In the genomic region with DNA sequence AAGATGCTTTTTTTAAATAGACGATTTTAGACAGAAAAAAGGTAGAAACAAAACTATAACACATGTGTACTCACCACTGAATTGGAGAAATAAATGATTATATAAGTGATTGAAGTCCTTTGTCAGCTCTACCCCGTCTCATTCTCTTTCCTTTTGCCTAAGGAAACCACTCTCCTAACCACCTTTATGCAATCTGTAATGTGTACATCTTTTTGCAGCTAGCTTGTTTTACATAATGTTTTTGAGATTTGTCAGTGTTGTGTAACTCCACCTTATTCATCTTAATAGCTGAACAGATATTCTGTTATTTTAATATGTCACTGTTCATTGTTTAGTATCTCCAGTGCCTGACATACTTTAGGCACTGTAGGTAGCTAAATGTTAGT, we compare ENCODE assay signal across 8 cellular contexts. TPM values are rescaled to one million over a fixed set of nuclear protein-coding genes. Genes with fewer than 3 reads are reported as not detected.
DNase-seq lines count a peak whose midpoint lies in the region; ATAC-seq, FAIRE-seq and TF ChIP-seq lines count a peak whose summit lies in the region.

No MANE protein-coding gene starts in this region.

- H3K27me3 ChIP-seq in BJ (ENCODE audit: control insufficient read depth, insufficient read depth, low read length), result no peaks in the 10 kb centered on the region

- ATAC-seq in naive thymus-derived CD8-positive, alpha-beta T cell, result peak; percentile 5
- ATAC-seq in GM21786 (IDR thresholded peaks at IDR 0.05; ENCODE audit: unreplicated experiment) (no peak), HG02798 (IDR thresholded peaks at IDR 0.05; ENCODE audit: poor library complexity, unreplicated experiment) (no peak), HG02970 (IDR thresholded peaks at IDR 0.05; ENCODE audit: low FRiP score, unreplicated experiment) (no peak)

- peaks cover 0 to 2% (median 0%) of the 10 kb centered on the region in 5 donors for H3K27me3 Mint-ChIP-seq in naive thymus-derived CD8-positive, alpha-beta T cell

- peak overlapping the region; percentile 92 to 99 (median 96) for H3K4me3 Mint-ChIP-seq in naive thymus-derived CD8-positive, alpha-beta T cell

- H3K36me3 ChIP-seq in BJ (ENCODE audit: control insufficient read depth, insufficient read depth, low read length), result no peaks in the 10 kb centered on the region

- FAIRE-seq in colon (lab: Jason Lieb, UNC), result peak; percentile 36

- H3K4me1 Mint-ChIP-seq in naive thymus-derived CD8-positive, alpha-beta T cell, result peaks cover 25 to 44% (median 40%) of the 10 kb centered on the region in 4 donors

- CTCF ChIA-PET in BJ (lab: Yijun Ruan, JAX), result interaction anchor here (0.9 kb wide), 2 partner anchors 13 to 28 kb away, joined by 3 to 4 read pairs; no protein-coding TSS in a partner anchor

- H3K9me3 Mint-ChIP-seq in naive thymus-derived CD8-positive, alpha-beta T cell, result no peaks in the 10 kb centered on the region

- TF ChIP-seq CTCF in BJ (IDR thresholded peaks at IDR 0.05; ENCODE audit: insufficient read depth, low read depth, low read length), result no peak

- H3K4me3 ChIP-seq in BJ (ENCODE audit: low read depth, low read length), result peak overlapping the region; percentile 56

- DNase-seq in BJ (ENCODE audit: low read depth), result no peak
- DNase-seq in NAMALWA (ENCODE audit: low spot score), result peak; percentile 46
- no peak for DNase-seq in naive thymus-derived CD8-positive, alpha-beta T cell
- DNase-seq in NCI-H187 (lab: John Stamatoyannopoulos, UW), result no peak

- POLR2A ChIA-PET in BJ (lab: Charles Lee), result interaction anchor here (0.6 kb wide), 1 partner anchor 195 kb away, joined by 3 read pairs; no protein-coding TSS in a partner anchor
- POLR2A ChIA-PET in naive thymus-derived CD8-positive, alpha-beta T cell (lab: Charles Lee), result interaction anchor here (0.5 to 2.9 kb wide), 8 partner anchors 12 to 680 kb away, joined by 3 to 37 read pairs (median 4); partner anchors contain the start of genes BST1, CPEB2 and FBXL5

- H3K36me3 Mint-ChIP-seq in naive thymus-derived CD8-positive, alpha-beta T cell, result peaks cover 0 to 20% (median 16%) of the 10 kb centered on the region in 3 donors

- H3K27ac Mint-ChIP-seq in naive thymus-derived CD8-positive, alpha-beta T cell, result peak overlapping the region; percentile 94 to 99 (median 98)

RNA-seq across cellular contexts. Expression of gene FAM200B, which starts 0.7 kb away (rescaled TPM):
- 19.5 and 29.0 TPM in 2 replicates for polyA plus RNA-seq in BJ (2011; rRNA removed)
- 2.6 and 3.9 TPM in 2 replicates for polyA minus RNA-seq in BJ (2011; rRNA and poly(A)+ RNA removed)
- total RNA-seq in naive thymus-derived CD8-positive, alpha-beta T cell, result 10 to 100 TPM; 31.0 to 38.5 TPM
- polyA plus RNA-seq in naive thymus-derived CD8-positive, alpha-beta T cell, result 10 to 100 TPM; 80.6 to 92.0 (median 81.3) TPM

RNA-seq across cellular contexts. Expression of gene BST1, which starts 20.5 kb away (rescaled TPM):
- polyA plus RNA-seq in BJ (2011; rRNA removed), result 38.5 and 39.1 TPM in 2 replicates
- polyA minus RNA-seq in BJ (2011; rRNA and poly(A)+ RNA removed), result 3.3 and 5.8 TPM in 2 replicates
- total RNA-seq in naive thymus-derived CD8-positive, alpha-beta T cell, result under 1 TPM; 0.42 to 0.49 TPM
- under 1 TPM; 0.23 to 0.49 (median 0.35) TPM for polyA plus RNA-seq in naive thymus-derived CD8-positive, alpha-beta T cell

RNA-seq across cellular contexts. Expression of gene FBXL5, which starts 27.2 kb away (rescaled TPM):
- polyA plus RNA-seq in BJ (2011; rRNA removed), result 20.5 and 43.8 TPM in 2 replicates
- polyA minus RNA-seq in BJ (2011; rRNA and poly(A)+ RNA removed), result 35.1 and 38.2 TPM in 2 replicates
- total RNA-seq in naive thymus-derived CD8-positive, alpha-beta T cell, result 10 to 100 TPM; 65.7 to 73.0 TPM
- polyA plus RNA-seq in naive thymus-derived CD8-positive, alpha-beta T cell, result 100 to 1,000 TPM in 2 of 3 donors, 10 to 100 TPM in 1; 96.1 to 113 (median 101) TPM

Comparison
In these comparisons a context has a peak if more than half of its experiments do, and no peak if none do; other contexts are left out.
1. ATAC-seq: peak in naive thymus-derived CD8-positive, alpha-beta T cell (2 of 2); none in GM21786 (single experiment), HG02798 (single experiment) and HG02970 (single experiment).
2. RNA of gene BST1, which starts 20.5 kb away (polyA plus RNA-seq): 38.5 to 39.1 TPM in BJ; 0.23 to 0.49 TPM in naive thymus-derived CD8-positive, alpha-beta T cell; every median in the first group is over 10 times any median in the second.